Comparison of ENCODE assay signal across 1 cellular context in the genomic region with DNA sequence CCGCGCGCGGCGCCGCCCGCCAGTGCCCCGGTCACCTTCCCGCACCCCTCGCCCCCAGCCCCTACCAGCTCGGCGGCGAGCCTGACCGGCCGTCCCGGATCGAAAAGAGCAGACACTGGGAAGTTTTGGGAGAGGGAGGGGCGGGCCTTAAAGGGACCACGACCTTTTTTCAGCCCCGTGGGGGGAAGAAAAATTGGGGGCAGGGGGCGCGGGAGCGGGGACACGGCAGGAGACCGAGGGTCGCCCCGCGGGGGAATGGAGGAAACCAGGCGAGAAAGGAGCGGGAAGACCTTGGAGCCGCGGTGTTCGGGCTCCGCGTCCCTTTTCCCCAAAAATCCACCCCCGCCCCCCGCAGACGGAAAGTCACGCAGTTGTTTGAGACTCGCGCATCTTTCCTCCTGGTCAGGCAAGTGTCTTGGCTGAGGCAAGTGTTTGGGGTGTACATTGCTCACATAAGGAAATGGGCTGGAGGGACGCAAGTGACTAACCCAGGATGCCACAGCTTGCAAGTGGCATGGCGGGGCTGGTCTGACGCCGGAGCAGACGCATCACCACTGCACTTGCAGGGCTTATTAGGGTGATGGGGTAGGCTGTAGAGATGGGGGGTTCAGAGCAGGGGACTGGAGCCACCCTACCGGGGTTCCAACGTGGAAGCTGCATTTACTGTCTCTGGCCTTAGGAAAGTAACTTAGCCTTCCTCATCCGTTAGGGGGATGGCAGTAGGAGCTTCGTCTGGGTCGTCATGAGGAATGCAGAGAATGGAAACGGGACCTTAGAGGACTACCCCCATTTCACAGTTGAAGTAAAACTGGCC.
TF ChIP-seq lines count a peak whose summit lies in the region.

No MANE protein-coding gene starts in this region.

TF ChIP-seq in A549, 52 proteins besides CTCF, POLR2A, EP300 and RAD21:
- no peak for TF ChIP-seq KDM5A (IDR thresholded peaks at IDR 0.05)
- TF ChIP-seq, protein P1, sequence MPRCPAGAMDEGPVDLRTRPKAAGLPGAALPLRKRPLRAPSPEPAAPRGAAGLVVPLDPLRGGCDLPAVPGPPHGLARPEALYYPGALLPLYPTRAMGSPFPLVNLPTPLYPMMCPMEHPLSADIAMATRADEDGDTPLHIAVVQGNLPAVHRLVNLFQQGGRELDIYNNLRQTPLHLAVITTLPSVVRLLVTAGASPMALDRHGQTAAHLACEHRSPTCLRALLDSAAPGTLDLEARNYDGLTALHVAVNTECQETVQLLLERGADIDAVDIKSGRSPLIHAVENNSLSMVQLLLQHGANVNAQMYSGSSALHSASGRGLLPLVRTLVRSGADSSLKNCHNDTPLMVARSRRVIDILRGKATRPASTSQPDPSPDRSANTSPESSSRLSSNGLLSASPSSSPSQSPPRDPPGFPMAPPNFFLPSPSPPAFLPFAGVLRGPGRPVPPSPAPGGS (IDR thresholded peaks at IDR 0.05): no peak; the same call in 2 of the 3 replicates
- TF ChIP-seq, protein P2, sequence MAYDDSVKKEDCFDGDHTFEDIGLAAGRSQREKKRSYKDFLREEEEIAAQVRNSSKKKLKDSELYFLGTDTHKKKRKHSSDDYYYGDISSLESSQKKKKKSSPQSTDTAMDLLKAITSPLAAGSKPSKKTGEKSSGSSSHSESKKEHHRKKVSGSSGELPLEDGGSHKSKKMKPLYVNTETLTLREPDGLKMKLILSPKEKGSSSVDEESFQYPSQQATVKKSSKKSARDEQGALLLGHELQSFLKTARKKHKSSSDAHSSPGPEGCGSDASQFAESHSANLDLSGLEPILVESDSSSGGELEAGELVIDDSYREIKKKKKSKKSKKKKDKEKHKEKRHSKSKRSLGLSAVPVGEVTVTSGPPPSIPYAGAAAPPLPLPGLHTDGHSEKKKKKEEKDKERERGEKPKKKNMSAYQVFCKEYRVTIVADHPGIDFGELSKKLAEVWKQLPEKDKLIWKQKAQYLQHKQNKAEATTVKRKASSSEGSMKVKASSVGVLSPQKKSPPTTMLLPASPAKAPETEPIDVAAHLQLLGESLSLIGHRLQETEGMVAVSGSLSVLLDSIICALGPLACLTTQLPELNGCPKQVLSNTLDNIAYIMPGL (CRISPR knock-in tag; IDR thresholded peaks at IDR 0.05; ENCODE audit: borderline replicate concordance): 0 out of 2 replicates have a peak, but pooled peaks have one; percentile 26
- no peak for TF ChIP-seq FOSL2 (IDR thresholded peaks at IDR 0.05)
- TF ChIP-seq FOSL2 (CRISPR knock-in tag; IDR thresholded peaks at IDR 0.05): peak; percentile 67
- peak; percentile 75; the same call in 1 of the 2 replicates for TF ChIP-seq TFCP2L1 (CRISPR knock-in tag; IDR thresholded peaks at IDR 0.05)
- peak; percentile 62 for TF ChIP-seq PHF8 (IDR thresholded peaks at IDR 0.05; ENCODE audit: borderline replicate concordance, low read depth)
- peak; percentile 67 for TF ChIP-seq MYC (IDR thresholded peaks at IDR 0.05; ENCODE audit: borderline replicate concordance, low read length)
- TF ChIP-seq, protein P3, sequence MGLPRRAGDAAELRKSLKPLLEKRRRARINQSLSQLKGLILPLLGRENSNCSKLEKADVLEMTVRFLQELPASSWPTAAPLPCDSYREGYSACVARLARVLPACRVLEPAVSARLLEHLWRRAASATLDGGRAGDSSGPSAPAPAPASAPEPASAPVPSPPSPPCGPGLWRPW (IDR thresholded peaks at IDR 0.05): no peak
- 0 out of 2 replicates have a peak, but pooled peaks have one; percentile 7 for TF ChIP-seq ZC3H11A (IDR thresholded peaks at IDR 0.05)
- no peak for TF ChIP-seq NR3C1 (IDR thresholded peaks at IDR 0.05)
- TF ChIP-seq NFE2L2 (conservative IDR thresholded peaks at IDR 0.05; ENCODE audit: low read length): no peak
- TF ChIP-seq HOXA7 (CRISPR knock-in tag; IDR thresholded peaks at IDR 0.05): peak; percentile 68; the same call in 1 of the 2 replicates
- TF ChIP-seq CBX2 (IDR thresholded peaks at IDR 0.05; ENCODE audit: borderline replicate concordance, low read depth): no peak
- no peak for TF ChIP-seq HEYL (CRISPR knock-in tag; IDR thresholded peaks at IDR 0.05)
- no peak for TF ChIP-seq HDAC2 (IDR thresholded peaks at IDR 0.05)
- TF ChIP-seq FOXS1 (CRISPR knock-in tag; IDR thresholded peaks at IDR 0.05): 0 out of 2 replicates have a peak, but pooled peaks have one; percentile 17
- peak; percentile 70; the same call in 1 of the 2 replicates for TF ChIP-seq PBX3 (IDR thresholded peaks at IDR 0.05)
- peak; percentile 82 for TF ChIP-seq MAX (IDR thresholded peaks at IDR 0.05)
- TF ChIP-seq REST (IDR thresholded peaks at IDR 0.05): peak; percentile 68
- TF ChIP-seq CHD4 (IDR thresholded peaks at IDR 0.05; ENCODE audit: borderline replicate concordance): 0 out of 2 replicates have a peak, but pooled peaks have one; percentile 27
- TF ChIP-seq, protein P4, sequence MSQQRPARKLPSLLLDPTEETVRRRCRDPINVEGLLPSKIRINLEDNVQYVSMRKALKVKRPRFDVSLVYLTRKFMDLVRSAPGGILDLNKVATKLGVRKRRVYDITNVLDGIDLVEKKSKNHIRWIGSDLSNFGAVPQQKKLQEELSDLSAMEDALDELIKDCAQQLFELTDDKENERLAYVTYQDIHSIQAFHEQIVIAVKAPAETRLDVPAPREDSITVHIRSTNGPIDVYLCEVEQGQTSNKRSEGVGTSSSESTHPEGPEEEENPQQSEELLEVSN (IDR thresholded peaks at IDR 0.05; ENCODE audit: borderline replicate concordance, low read depth): peak; percentile 50; the same call in 1 of the 2 replicates
- peak; percentile 47 to 80 for TF ChIP-seq JUN (IDR thresholded peaks at IDR 0.05)
- no peak for TF ChIP-seq USF2 (IDR thresholded peaks at IDR 0.05)
- TF ChIP-seq RARB (CRISPR knock-in tag; IDR thresholded peaks at IDR 0.05): peak; percentile 55
- 0 out of 2 replicates have a peak, but pooled peaks have one; percentile 12 for TF ChIP-seq FOSB (CRISPR knock-in tag; IDR thresholded peaks at IDR 0.05)
- TF ChIP-seq RFX5 (IDR thresholded peaks at IDR 0.05): no peak
- no peak for TF ChIP-seq RNF2 (IDR thresholded peaks at IDR 0.05; ENCODE audit: borderline replicate concordance, low read depth)
- no peak for TF ChIP-seq MAZ (IDR thresholded peaks at IDR 0.05; ENCODE audit: borderline replicate concordance, low read depth, low read length)
- peak; percentile 85; the same call in 1 of the 2 replicates for TF ChIP-seq TP53 (CRISPR knock-in tag; IDR thresholded peaks at IDR 0.05)
- peak; percentile 43; the same call in 1 of the 2 replicates for TF ChIP-seq EHF (CRISPR knock-in tag; IDR thresholded peaks at IDR 0.05)
- TF ChIP-seq RCOR1 (IDR thresholded peaks at IDR 0.05; ENCODE audit: low read depth, low read length): no peak
- TF ChIP-seq BHLHE40 (IDR thresholded peaks at IDR 0.05; ENCODE audit: low read depth, low read length): no peak
- no peak; the same call in 1 of the 2 replicates for TF ChIP-seq ESRRA (IDR thresholded peaks at IDR 0.05; ENCODE audit: borderline replicate concordance, low read length)
